In the genomic region with DNA sequence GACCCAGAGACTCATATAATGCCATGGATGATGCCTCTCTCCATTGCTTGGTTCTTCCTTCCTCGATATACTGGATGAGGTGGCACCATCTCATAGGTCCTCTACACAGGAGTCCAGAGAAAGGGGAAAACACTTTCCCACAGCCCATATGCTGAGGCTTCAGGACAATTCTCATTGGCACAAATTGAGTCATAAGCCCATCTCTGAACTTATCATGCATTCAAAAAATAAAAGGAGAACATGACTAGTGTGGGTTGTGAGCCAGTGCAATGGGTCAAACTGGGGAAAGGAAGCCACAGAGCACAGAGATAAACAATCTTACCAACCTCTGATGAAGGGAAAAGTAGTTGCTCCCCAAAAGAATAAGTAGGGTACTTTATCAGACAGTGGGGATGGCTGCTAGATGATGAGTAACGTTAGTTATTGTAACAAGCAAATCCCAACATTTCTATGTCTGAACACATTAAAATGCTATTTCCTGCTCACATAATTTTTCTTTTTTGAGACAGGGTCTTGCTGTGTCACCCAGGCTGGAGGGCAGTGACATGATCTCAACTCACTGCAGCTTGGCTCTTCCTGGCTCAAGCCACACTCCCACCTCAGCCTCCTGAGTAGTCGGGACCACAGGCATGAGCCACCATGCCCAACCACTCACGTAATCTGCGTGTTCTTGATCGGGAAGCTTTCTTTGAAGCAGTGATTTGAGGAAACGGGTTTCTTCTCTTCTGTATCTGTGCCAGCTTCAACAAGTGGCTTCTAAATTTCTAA, we compare ENCODE assay signal across 29 cellular contexts.
"Had no signal": no experiment of that assay in that cellular context is flagged by ENCODE, and none has a peak within 500 bp of the region (broad histone marks: within the 10 kb centered on the region; RNA-seq: fewer than 3 reads in every experiment).

No MANE protein-coding gene starts in this region.

- H3K9me3 ChIP-seq: body of pancreas, pancreas, prostate gland, thoracic aorta had no signal

- DNase-seq: activated CD4-positive, alpha-beta T cell treated with anti-CD3 and anti-CD28 coated beads for 1 hour; activated CD4-positive, alpha-beta T cell treated with anti-CD3 and anti-CD28 coated beads, Interleukin-2, amount 10 ng/mL, durations not matched to agents 7 days and 5 days; activated CD8-positive, alpha-beta memory T cell treated with anti-CD3 and anti-CD28 coated beads, Interleukin-2, amount 10 ng/mL, durations not matched to agents 7 days and 5 days; activated CD8-positive, alpha-beta T cell treated with anti-CD3 and anti-CD28 coated beads, Interleukin-2, amount 10 ng/mL, durations not matched to agents 7 days and 5 days; activated effector memory CD4-positive, alpha-beta T cell treated with Interleukin-2 at 50 U/mL for 16 hours; activated naive CD4-positive, alpha-beta T cell treated with Interleukin-2 at 50 U/mL for 16 hours; activated T-cell treated with anti-CD3 and anti-CD28 coated beads, Interleukin-2, amount 50 U/mL, for 72 hours; anterior cingulate cortex; body of pancreas; endodermal cell; foreskin fibroblast; heart left ventricle; hypothalamus; immature natural killer cell; midbrain; naive thymus-derived CD4-positive, alpha-beta T cell; pancreas; retina; stimulated activated CD4-positive, alpha-beta T cell treated with anti-CD3 and anti-CD28 coated beads, Interleukin-12 subunit alpha, Interleukin-12 subunit beta, amount 100 ng/mL, for 4 hours; stimulated activated CD4-positive, alpha-beta T cell treated with anti-CD3 and anti-CD28 coated beads, Interleukin-4, amount 100 ng/mL, for 1 hour; trophoblast cell had no signal

- H3K4me1 ChIP-seq: body of pancreas, heart left ventricle, pancreas, prostate gland had no signal

- H3K4me3 ChIP-seq: body of pancreas, cardiac muscle cell, heart left ventricle, pancreas, prostate gland, skin epidermis, thoracic aorta had no signal

- H3K27ac ChIP-seq: body of pancreas, cardiac muscle cell, heart left ventricle, pancreas, prostate gland, skin epidermis, thoracic aorta had no signal

- ATAC-seq: activated CD8-positive, alpha-beta memory T cell treated with anti-CD3 and anti-CD28 coated beads, Interleukin-2, amount 10 ng/mL, durations not matched to agents 7 days and 5 days; activated CD8-positive, alpha-beta T cell treated with anti-CD3 and anti-CD28 coated beads, Interleukin-2, amount 10 ng/mL, durations not matched to agents 7 days and 5 days; activated T-cell treated with anti-CD3 and anti-CD28 coated beads, Interleukin-2, amount 50 U/mL, for 72 hours; body of pancreas; esophagus mucosa; heart left ventricle; naive thymus-derived CD4-positive, alpha-beta T cell; pancreas; sciatic nerve; stimulated activated effector memory CD8-positive, alpha-beta T cell treated with anti-CD3 and anti-CD28 coated beads, Interleukin-12 subunit alpha, Interleukin-12 subunit beta, amount 100 ng/mL, for 72 hours; WTC11 had no signal

- H3K27me3 ChIP-seq: body of pancreas, cardiac muscle cell, heart left ventricle, pancreas had no signal

- H3K36me3 ChIP-seq: cardiac muscle cell, prostate gland, thoracic aorta had no signal
